8 cellular contexts compared by ENCODE assay signal in genomic region chr11:33687733-33688479, GRCh38. TPM values are rescaled to one million over a fixed set of nuclear protein-coding genes. Genes with fewer than 3 reads are reported as not detected.
A peak's percentile ranks its signal among the peaks of the same experiment; 100 is the strongest.
DNase-seq lines count a peak whose midpoint lies in the region; ATAC-seq and TF ChIP-seq lines count a peak whose summit lies in the region.

No MANE protein-coding gene starts in this region.

- no peak overlapping the region for H3K27ac Mint-ChIP-seq in mesothelial cell of epicardium

- TF ChIP-seq CTCF in mesothelial cell of epicardium (IDR thresholded peaks at IDR 0.05; ENCODE audit: unreplicated experiment) = peak; percentile 61

- H3K4me1 Mint-ChIP-seq in mesothelial cell of epicardium = peaks cover 26% of the 10 kb centered on the region

- no peaks in the 10 kb centered on the region for H3K36me3 Mint-ChIP-seq in mesothelial cell of epicardium

- no peaks in the 10 kb centered on the region for H3K27me3 Mint-ChIP-seq in mesothelial cell of epicardium (ENCODE audit: low read depth)

- no peaks in the 10 kb centered on the region for H3K9me3 Mint-ChIP-seq in mesothelial cell of epicardium

- H3K4me3 Mint-ChIP-seq in mesothelial cell of epicardium = no peak overlapping the region

- peak; percentile 41 for ATAC-seq in HG03565 (IDR thresholded peaks at IDR 0.05; ENCODE audit: unreplicated experiment)
- no peak for ATAC-seq in GM21737 (IDR thresholded peaks at IDR 0.05; ENCODE audit: unreplicated experiment)
- no peak for ATAC-seq in GM18858 (IDR thresholded peaks at IDR 0.05; ENCODE audit: unreplicated experiment)

- DNase-seq in activated CD8-positive, alpha-beta memory T cell treated with anti-CD3 and anti-CD28 coated beads for 24 hours = peak; percentile 38
- DNase-seq in activated CD8-positive, alpha-beta memory T cell treated with anti-CD3 and anti-CD28 coated beads, Interleukin-2, amount 50 U/mL, for 4 hours = no peak
- DNase-seq in NCI-H82 (lab: John Stamatoyannopoulos, UW) = peak; percentile 83
- DNase-seq in cerebellum (ENCODE audit: low spot score) = peak; percentile 85
- DNase-seq in mesothelial cell of epicardium (ENCODE audit: low spot score in 2 of 2, unreplicated experiment in 2 of 2) = peak in 1 of 2 experiments; percentile 61

RNA-seq across cellular contexts. Expression of gene C11orf91, which starts 12.7 kb away (rescaled TPM):
- total RNA-seq in cerebellum (not detected), mesothelial cell of epicardium (0.57 to 0.65 TPM in 2 of 3 replicates, not detected in the other)

RNA-seq across cellular contexts. Expression of gene CD59, which starts 48.3 kb away (rescaled TPM):
- total RNA-seq in cerebellum = 59.8 TPM
- total RNA-seq in mesothelial cell of epicardium = 162 to 176 TPM (median 171 TPM) in 3 replicates
